In genomic region chr5:172410839-172411238, GRCh38 we compare ENCODE assay signal across 11 cellular contexts. TPM values are rescaled to one million over a fixed set of nuclear protein-coding genes. Genes with fewer than 3 reads are reported as not detected.
DNase-seq lines count a peak whose midpoint lies in the region; ATAC-seq and TF ChIP-seq lines count a peak whose summit lies in the region.
"Had no signal": no experiment of that assay in that cellular context is flagged by ENCODE, and none has a peak within 500 bp of the region (broad histone marks: within the 10 kb centered on the region; RNA-seq: fewer than 3 reads in every experiment).

No MANE protein-coding gene starts in this region.

- H3K4me3 ChIP-seq in right atrium auricular region (no peak overlapping the region), right cardiac atrium (ENCODE audit: low read length) (no peak overlapping the region), esophagus squamous epithelium (no peak overlapping the region), osteoblast (ENCODE audit: insufficient read depth, low read length) (no peak overlapping the region), vagina (no peak overlapping the region), ascending aorta (no peak overlapping the region)

- TF ChIP-seq CTCF in right atrium auricular region (IDR thresholded peaks at IDR 0.05) (no peak), esophagus squamous epithelium (IDR thresholded peaks at IDR 0.05) (no peak), osteoblast (IDR thresholded peaks at IDR 0.05; ENCODE audit: extremely low read depth, low read depth, low read length) (no peak), vagina (IDR thresholded peaks at IDR 0.05) (no peak), ascending aorta (IDR thresholded peaks at IDR 0.05) (no peak), GM10266 (IDR thresholded peaks at IDR 0.05; ENCODE audit: control insufficient read depth, insufficient read depth, low read depth, missing control alignments) (no peak)

- 68% methylated on average over 2 of the region's 2 CpGs for WGBS in right cardiac atrium
- WGBS in esophagus squamous epithelium, 2 donors: 52 to 78% methylated on average over 2 of the region's 2 CpGs

- no peaks in the 10 kb centered on the region for H3K9me3 ChIP-seq in right atrium auricular region
- no peaks in the 10 kb centered on the region for H3K9me3 ChIP-seq in right cardiac atrium (ENCODE audit: control insufficient read depth, low read length)
- no peaks in the 10 kb centered on the region for H3K9me3 ChIP-seq in esophagus squamous epithelium
- H3K9me3 ChIP-seq in osteoblast (ENCODE audit: low read depth, low read length): no peaks in the 10 kb centered on the region
- H3K9me3 ChIP-seq in vagina: no peaks in the 10 kb centered on the region
- no peaks in the 10 kb centered on the region for H3K9me3 ChIP-seq in ascending aorta

- no peak overlapping the region for H2AFZ ChIP-seq in osteoblast (ENCODE audit: low read length)

- ATAC-seq in right cardiac atrium: no peak
- no peak for ATAC-seq in stimulated activated naive CD8-positive, alpha-beta T cell treated with anti-CD3 and anti-CD28 coated beads, Interleukin-15, Interleukin-2, amounts not matched to agents 100 U/mL and 50 U/mL, for 24 hours
- ATAC-seq: left colon had no signal

- H3K27me3 ChIP-seq in right atrium auricular region (no peaks in the 10 kb centered on the region), right cardiac atrium (ENCODE audit: control insufficient read depth, insufficient read depth) (no peaks in the 10 kb centered on the region), esophagus squamous epithelium (no peaks in the 10 kb centered on the region), osteoblast (ENCODE audit: insufficient read depth, low read length) (no peaks in the 10 kb centered on the region), vagina (no peaks in the 10 kb centered on the region), ascending aorta (no peaks in the 10 kb centered on the region)

- DNase-seq in right atrium auricular region (ENCODE audit: low spot score): no peak
- DNase-seq in right cardiac atrium: no peak
- no peak for DNase-seq in esophagus squamous epithelium (lab: John Stamatoyannopoulos, UW)
- DNase-seq in osteoblast (ENCODE audit: insufficient read length, low spot score, missing footprints): no peak
- no peak for DNase-seq in vagina (ENCODE audit: extremely low spot score in 2 of 2)
- no peak for DNase-seq in ascending aorta (ENCODE audit: low spot score in 2 of 2)
- DNase-seq in stimulated activated naive CD8-positive, alpha-beta T cell treated with anti-CD3 and anti-CD28 coated beads, Interleukin-15, Interleukin-2, amounts not matched to agents 100 U/mL and 50 U/mL, for 24 hours: no peak
- no peak for DNase-seq in GM10266 (ENCODE audit: extremely low spot score)
- DNase-seq: cerebellar nuclear complex, left colon, T-helper 2 cell had no signal

- intact Hi-C loops in right cardiac atrium (cut with DNase I): no loop called here
- intact Hi-C loops in esophagus squamous epithelium (cut with DNase I): no loop called here
- intact Hi-C loops in vagina (cut with DNase I): no loop called here
- intact Hi-C loops in ascending aorta (cut with DNase I): loop anchor here (5.0 kb wide), 1 partner anchor 129 kb away; the partner anchor contains the start of gene UBTD2

- H4K20me1 ChIP-seq in osteoblast (ENCODE audit: insufficient read depth, low read length): peaks cover 14% of the 10 kb centered on the region

- no peak overlapping the region for H3K4me2 ChIP-seq in osteoblast (ENCODE audit: insufficient read depth, low read length)

- peaks cover 25% of the 10 kb centered on the region for H3K79me2 ChIP-seq in osteoblast (ENCODE audit: insufficient read depth, low read length)

- peak overlapping the region; percentile 72 to 74 for H3K27ac ChIP-seq in right atrium auricular region
- H3K27ac ChIP-seq in right cardiac atrium (ENCODE audit: low read length): no peak overlapping the region
- H3K27ac ChIP-seq in esophagus squamous epithelium: peak overlapping the region; percentile 46 to 93 (median 83)
- peak overlapping the region; percentile 83 for H3K27ac ChIP-seq in osteoblast (ENCODE audit: low read depth, low read length)
- H3K27ac ChIP-seq in vagina: peak overlapping the region; percentile 98
- H3K27ac ChIP-seq in ascending aorta: no peak overlapping the region

- H3K4me1 ChIP-seq in right atrium auricular region (peaks cover 0 to 60% of the 10 kb centered on the region in 2 donors), right cardiac atrium (ENCODE audit: control insufficient read depth, insufficient read depth, low read length) (peaks cover 4% of the 10 kb centered on the region), esophagus squamous epithelium (peaks cover 38 to 69% (median 46%) of the 10 kb centered on the region in 3 donors), osteoblast (ENCODE audit: insufficient read depth, low read length) (peaks cover 56% of the 10 kb centered on the region), vagina (peaks cover 84% of the 10 kb centered on the region), ascending aorta (peaks cover 14 to 54% of the 10 kb centered on the region in 2 donors)

- peaks cover 2% of the 10 kb centered on the region for H3K36me3 ChIP-seq in right atrium auricular region
- H3K36me3 ChIP-seq in esophagus squamous epithelium: peaks cover 0 to 6% (median 0%) of the 10 kb centered on the region in 3 donors
- peaks cover 13% of the 10 kb centered on the region for H3K36me3 ChIP-seq in osteoblast (ENCODE audit: insufficient read depth, low read length)
- H3K36me3 ChIP-seq in vagina: peaks cover 0 to 3% of the 10 kb centered on the region in 2 donors
- H3K36me3 ChIP-seq in ascending aorta: peaks cover 0 to 3% of the 10 kb centered on the region in 2 donors

- TF ChIP-seq POLR2A in esophagus squamous epithelium (IDR thresholded peaks at IDR 0.05) (no peak), vagina (IDR thresholded peaks at IDR 0.05) (no peak)

RNA-seq across cellular contexts. Expression of gene SH3PXD2B, which starts 43.5 kb away (rescaled TPM):
- total RNA-seq in right atrium auricular region: 10 to 100 TPM in 1 of 2 donors, 1 to 10 TPM in 1; 7.2 to 13.9 TPM
- 10 to 100 TPM in 1 of 4 donors, 1 to 10 TPM in 3; 5.1 to 18.0 (median 9.1) TPM for total RNA-seq in right cardiac atrium
- 2.2 TPM for polyA plus RNA-seq in right cardiac atrium
- total RNA-seq in esophagus squamous epithelium: 10 to 100 TPM in 3 of 4 donors, 1 to 10 TPM in 1; 7.1 to 22.1 (median 13.8) TPM
- total RNA-seq in osteoblast: 58.3 and 59.2 TPM in 2 replicates
- total RNA-seq in vagina: 30.9 TPM
- total RNA-seq in ascending aorta: 60.8 TPM

Comparison
In these comparisons a context has a peak if more than half of its experiments do, and no peak if none do; other contexts are left out.
1. H3K27ac ChIP-seq: peak in right atrium auricular region (2 of 2), esophagus squamous epithelium (4 of 4), osteoblast (single experiment) and vagina (single experiment); none in right cardiac atrium (single experiment) and ascending aorta (0 of 2).